ENCODE assay signal across 11 cellular contexts in the genomic region with DNA sequence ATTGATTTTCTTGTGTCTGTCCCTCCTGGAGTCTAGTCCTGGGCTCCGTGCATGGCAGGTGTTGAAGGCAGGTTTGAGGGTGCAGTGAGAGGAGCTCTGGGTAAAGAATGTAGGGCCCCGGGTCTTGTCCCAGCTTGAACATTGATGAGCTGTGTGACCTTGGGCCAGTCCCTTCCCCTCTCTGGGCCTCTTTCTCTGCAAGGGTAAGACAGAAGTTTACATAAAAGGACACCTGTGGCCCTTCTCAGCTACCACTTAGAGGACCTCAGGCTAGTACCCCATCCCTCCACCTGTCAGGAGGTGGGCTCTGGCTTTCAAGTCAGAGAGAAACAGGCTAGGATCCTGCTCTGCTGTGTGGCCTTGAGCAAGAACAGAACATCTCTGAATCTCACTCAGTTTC.
"Had no signal": no experiment of that assay in that cellular context is flagged by ENCODE, and none has a peak within 500 bp of the region (broad histone marks: within the 10 kb centered on the region; RNA-seq: fewer than 3 reads in every experiment).

No MANE protein-coding gene starts in this region.

- H3K4me3 Mint-ChIP-seq: GM23338, H9, HFFc6 had no signal

- H3K36me3 ChIP-seq: HAP-1 had no signal

- DNase-seq: GM23248, GOT3, H7, H9, HCEC 1CT, HFFc6 had no signal

- H3K4me3 ChIP-seq: GM23248, GM23338, HAP-1 had no signal

- H3K4me1 Mint-ChIP-seq: GM23338, H9 had no signal

- FAIRE-seq: H1, H54 had no signal

- H3K4me2 ChIP-seq: GM23338 had no signal

- H3K9ac ChIP-seq: GM23248 had no signal

- H3K4me1 ChIP-seq: HAP-1 had no signal

- H2AFZ ChIP-seq: GM23248, GM23338 had no signal

- H3K27ac Mint-ChIP-seq: GM23338, H9, HFFc6 had no signal

- H3K27ac ChIP-seq: GM23248 had no signal

- ATAC-seq: GM23338, HCT116 had no signal
